In genomic region chr10:15370212-15370740, GRCh38 we compare ENCODE assay signal across 8 cellular contexts.
DNase-seq lines count a peak whose midpoint lies in the region; ATAC-seq and TF ChIP-seq lines count a peak whose summit lies in the region.

No MANE protein-coding gene starts in this region.

- no peak for ATAC-seq in GM21576 (IDR thresholded peaks at IDR 0.05; ENCODE audit: unreplicated experiment)

- peak overlapping the region; percentile 65 for H3K4me3 ChIP-seq in astrocyte of the spinal cord (ENCODE audit: low read depth, low read length)

- TF ChIP-seq CTCF in astrocyte of the spinal cord (IDR thresholded peaks at IDR 0.05; ENCODE audit: low read depth, low read length): no peak

- in situ Hi-C loops in astrocyte of the spinal cord (cut with HindIII; ENCODE audit: low sequenced_read_pairs): no loop called here

- DNase-seq in DMS 273 (lab: John Stamatoyannopoulos, UW; ENCODE audit: unreplicated experiment) (peak; percentile 50), DMS 273 treated with DMSO at 0.1 percent for 48 hours (lab: John Stamatoyannopoulos, UW) (no peak), NCI-H69 (lab: John Stamatoyannopoulos, UW) (peak; percentile 50), astrocyte of the spinal cord (ENCODE audit: low read depth, low spot score) (peak; percentile 25), iPS-NIHi11 (ENCODE audit: low spot score) (peak; percentile 51), NCI-H1436 treated with DMSO at 0.1 percent for 48 hours (lab: John Stamatoyannopoulos, UW) (no peak)
- peak; percentile 1 to 28 for DNase-seq in stimulated activated CD4-positive, alpha-beta T cell treated with anti-CD3 and anti-CD28 coated beads, Interleukin-1b, Interleukin-23, amount 100 ng/mL, for 4 hours (ENCODE audit: low read depth in 2 of 2)

Comparison
In these comparisons a context has a peak if more than half of its experiments do, and no peak if none do; other contexts are left out.
1. DNase-seq: peak in DMS 273 (single experiment), NCI-H69 (single experiment), astrocyte of the spinal cord (single experiment), iPS-NIHi11 (single experiment) and stimulated activated CD4-positive, alpha-beta T cell treated with anti-CD3 and anti-CD28 coated beads, Interleukin-1b, Interleukin-23, amount 100 ng/mL, for 4 hours (2 of 2); none in DMS 273 treated with DMSO at 0.1 percent for 48 hours (single experiment) and NCI-H1436 treated with DMSO at 0.1 percent for 48 hours (single experiment).